In genomic region chr17:70259400-70259799, GRCh38 we compare ENCODE assay signal across 7 cellular contexts.
"Had no signal": no experiment of that assay in that cellular context is flagged by ENCODE, and none has a peak within 500 bp of the region (broad histone marks: within the 10 kb centered on the region; RNA-seq: fewer than 3 reads in every experiment).

No MANE protein-coding gene starts in this region.

- H3K4me3 ChIP-seq: GM23338 had no signal

- FAIRE-seq: H1, H54, HTR-8/SVneo had no signal

- DNase-seq: H9, HCEC 1CT, IMR-90 had no signal

- ATAC-seq: GM23338 had no signal
